Comparison of ENCODE assay signal across 10 cellular contexts in genomic region chr1:210236840-210237409, GRCh38. TPM values are rescaled to one million over a fixed set of nuclear protein-coding genes. Genes with fewer than 3 reads are reported as not detected.
DNase-seq lines count a peak whose midpoint lies in the region; ATAC-seq, FAIRE-seq and TF ChIP-seq lines count a peak whose summit lies in the region.
"Had no signal": no experiment of that assay in that cellular context is flagged by ENCODE, and none has a peak within 500 bp of the region (broad histone marks: within the 10 kb centered on the region; RNA-seq: fewer than 3 reads in every experiment).

No MANE protein-coding gene starts in this region.

- ATAC-seq in GM21367 (IDR thresholded peaks at IDR 0.05; ENCODE audit: unreplicated experiment) = no peak

- intact Hi-C loops in adrenal gland (cut with DNase I) = no loop called here

- peaks cover 13 to 15% of the 10 kb centered on the region in 2 donors for H3K4me1 ChIP-seq in adrenal gland (replicated peaks in 1 of 2)

- FAIRE-seq in urothelium cell line (lab: Jason Lieb, UNC) = peak; percentile 20

- no peaks in the 10 kb centered on the region for H3K9me3 Mint-ChIP-seq in neural crest cell
- H3K9me3 Mint-ChIP-seq: central memory CD8-positive, alpha-beta T cell had no signal

- no peaks in the 10 kb centered on the region for H3K36me3 Mint-ChIP-seq in neural crest cell (ENCODE audit: low read depth)

- no peak for TF ChIP-seq POLR2A in adrenal gland (IDR thresholded peaks at IDR 0.05)

- peak overlapping the region in 2 of 5 donors; percentile 17 to 30 for H3K27ac ChIP-seq in adrenal gland
- H3K27ac ChIP-seq: right lobe of liver had no signal

- peaks cover 52% of the 10 kb centered on the region for H3K27me3 Mint-ChIP-seq in neural crest cell (ENCODE audit: low read depth)

- no peak overlapping the region for H3K27ac Mint-ChIP-seq in neural crest cell (ENCODE audit: unreplicated experiment)

- peaks cover 31% of the 10 kb centered on the region for H3K4me1 Mint-ChIP-seq in neural crest cell

- no peak for TF ChIP-seq CTCF in adrenal gland (IDR thresholded peaks at IDR 0.05)
- TF ChIP-seq CTCF in neural crest cell (conservative IDR thresholded peaks at IDR 0.05) = no peak

- peak overlapping the region; percentile 21 for H3K4me3 Mint-ChIP-seq in neural crest cell
- H3K4me3 Mint-ChIP-seq: central memory CD8-positive, alpha-beta T cell had no signal

- DNase-seq in adrenal gland (peak in 4 of 7 donors; percentile 29 to 69 (median 34)), fibroblast of the conjunctiva (ENCODE audit: low read depth) (peak; percentile 83), neural crest cell (ENCODE audit: low read depth, low spot score) (no peak), urothelium cell line (ENCODE audit: low spot score) (no peak), NOMO-1 treated with dmso at 0.1 percent for 144 hours (lab: John Stamatoyannopoulos, UW; ENCODE audit: unreplicated experiment) (no peak)
- no peak for DNase-seq in stimulated activated CD4-positive, alpha-beta T cell treated with anti-CD3 and anti-CD28 coated beads, Interleukin-12 subunit alpha, Interleukin-12 subunit beta, amount 100 ng/mL, for 4 hours
- DNase-seq: NCI-H1092 treated with DMSO at 0.1 percent for 48 hours, right lobe of liver had no signal

- WGBS in adrenal gland, 4 donors = 34 to 57% (median 50%) methylated on average over 9 to 10 of the region's 10 CpGs

- H3K27me3 ChIP-seq in adrenal gland = peaks cover 24% of the 10 kb centered on the region

- no peaks in the 10 kb centered on the region for H3K9me3 ChIP-seq in adrenal gland (replicated peaks in 1 of 3)
- H3K9me3 ChIP-seq: right lobe of liver had no signal

- no peak overlapping the region for H3K4me3 ChIP-seq in adrenal gland
- H3K4me3 ChIP-seq: right lobe of liver had no signal

- H3K36me3 ChIP-seq in adrenal gland (replicated peaks in 1 of 2) = no peaks in the 10 kb centered on the region
- H3K36me3 ChIP-seq: right lobe of liver had no signal

RNA-seq across cellular contexts. Expression of gene SERTAD4, which starts 4.3 kb away (rescaled TPM):
- total RNA-seq in adrenal gland = 1 to 10 TPM in 2 of 8 donors, under 1 TPM in 5, not detected in 1; 0.04 to 1.7 (median 0.57) TPM
- under 1 TPM; 0.47 to 0.70 (median 0.64) TPM for polyA plus RNA-seq in adrenal gland
- total RNA-seq in neural crest cell = 1.5 and 1.6 TPM in 2 replicates
- total RNA-seq: right lobe of liver had no signal

Comparison
In these comparisons a context has a peak if more than half of its experiments do, and no peak if none do; other contexts are left out.
1. DNase-seq: peak in adrenal gland (4 of 7) and fibroblast of the conjunctiva (single experiment); none in neural crest cell (single experiment), urothelium cell line (single experiment), NOMO-1 treated with dmso at 0.1 percent for 144 hours (single experiment) and stimulated activated CD4-positive, alpha-beta T cell treated with anti-CD3 and anti-CD28 coated beads, Interleukin-12 subunit alpha, Interleukin-12 subunit beta, amount 100 ng/mL, for 4 hours (single experiment).